In the genomic region with DNA sequence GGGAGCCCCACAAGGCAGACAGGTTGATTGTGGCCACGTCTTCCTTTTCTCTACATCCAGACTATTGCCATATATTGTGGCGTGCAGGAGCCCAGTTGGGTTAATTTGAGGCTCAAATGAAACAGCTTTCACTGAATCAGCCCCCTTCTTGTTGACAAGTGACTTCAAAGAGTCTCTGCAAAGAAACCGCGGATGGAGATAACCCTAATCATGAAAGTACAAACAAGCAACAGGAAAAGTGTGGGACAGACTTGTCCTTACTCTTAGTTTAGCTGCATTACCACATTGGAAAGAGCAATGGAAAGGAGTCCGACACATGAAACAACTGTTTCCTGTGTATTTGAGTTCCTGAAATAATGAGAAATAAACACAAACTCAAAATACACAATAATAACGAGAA, we compare ENCODE assay signal across 1 cellular context.
TF ChIP-seq lines count a peak whose summit lies in the region.

No MANE protein-coding gene starts in this region.

TF ChIP-seq in HepG2, 621 proteins besides CTCF, POLR2A, EP300 and RAD21 (continued from another document):
- TF ChIP-seq TCF7 (IDR thresholded peaks at IDR 0.05; ENCODE audit: low read depth), result peak; percentile 82
- TF ChIP-seq FOXA1 (IDR thresholded peaks at IDR 0.05), result no peak
- peak; percentile 42; the same call in 1 of the 2 replicates for TF ChIP-seq FOXA1 (CRISPR knock-in tag; IDR thresholded peaks at IDR 0.05)
- TF ChIP-seq, protein P1, sequence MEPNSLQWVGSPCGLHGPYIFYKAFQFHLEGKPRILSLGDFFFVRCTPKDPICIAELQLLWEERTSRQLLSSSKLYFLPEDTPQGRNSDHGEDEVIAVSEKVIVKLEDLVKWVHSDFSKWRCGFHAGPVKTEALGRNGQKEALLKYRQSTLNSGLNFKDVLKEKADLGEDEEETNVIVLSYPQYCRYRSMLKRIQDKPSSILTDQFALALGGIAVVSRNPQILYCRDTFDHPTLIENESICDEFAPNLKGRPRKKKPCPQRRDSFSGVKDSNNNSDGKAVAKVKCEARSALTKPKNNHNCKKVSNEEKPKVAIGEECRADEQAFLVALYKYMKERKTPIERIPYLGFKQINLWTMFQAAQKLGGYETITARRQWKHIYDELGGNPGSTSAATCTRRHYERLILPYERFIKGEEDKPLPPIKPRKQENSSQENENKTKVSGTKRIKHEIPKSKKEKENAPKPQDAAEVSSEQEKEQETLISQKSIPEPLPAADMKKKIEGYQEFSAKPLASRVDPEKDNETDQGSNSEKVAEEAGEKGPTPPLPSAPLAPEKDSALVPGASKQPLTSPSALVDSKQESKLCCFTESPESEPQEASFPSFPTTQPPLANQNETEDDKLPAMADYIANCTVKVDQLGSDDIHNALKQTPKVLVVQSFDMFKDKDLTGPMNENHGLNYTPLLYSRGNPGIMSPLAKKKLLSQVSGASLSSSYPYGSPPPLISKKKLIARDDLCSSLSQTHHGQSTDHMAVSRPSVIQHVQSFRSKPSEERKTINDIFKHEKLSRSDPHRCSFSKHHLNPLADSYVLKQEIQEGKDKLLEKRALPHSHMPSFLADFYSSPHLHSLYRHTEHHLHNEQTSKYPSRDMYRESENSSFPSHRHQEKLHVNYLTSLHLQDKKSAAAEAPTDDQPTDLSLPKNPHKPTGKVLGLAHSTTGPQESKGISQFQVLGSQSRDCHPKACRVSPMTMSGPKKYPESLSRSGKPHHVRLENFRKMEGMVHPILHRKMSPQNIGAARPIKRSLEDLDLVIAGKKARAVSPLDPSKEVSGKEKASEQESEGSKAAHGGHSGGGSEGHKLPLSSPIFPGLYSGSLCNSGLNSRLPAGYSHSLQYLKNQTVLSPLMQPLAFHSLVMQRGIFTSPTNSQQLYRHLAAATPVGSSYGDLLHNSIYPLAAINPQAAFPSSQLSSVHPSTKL (CRISPR knock-in tag; IDR thresholded peaks at IDR 0.05), result 0 out of 2 replicates have a peak, but pooled peaks have one; percentile 27
- TF ChIP-seq BORCS8-MEF2B (CRISPR knock-in tag; IDR thresholded peaks at IDR 0.05), result no peak
- peak; percentile 26; the same call in 1 of the 2 replicates for TF ChIP-seq TBX2 (CRISPR knock-in tag; IDR thresholded peaks at IDR 0.05; ENCODE audit: borderline replicate concordance)
- TF ChIP-seq, protein P2, sequence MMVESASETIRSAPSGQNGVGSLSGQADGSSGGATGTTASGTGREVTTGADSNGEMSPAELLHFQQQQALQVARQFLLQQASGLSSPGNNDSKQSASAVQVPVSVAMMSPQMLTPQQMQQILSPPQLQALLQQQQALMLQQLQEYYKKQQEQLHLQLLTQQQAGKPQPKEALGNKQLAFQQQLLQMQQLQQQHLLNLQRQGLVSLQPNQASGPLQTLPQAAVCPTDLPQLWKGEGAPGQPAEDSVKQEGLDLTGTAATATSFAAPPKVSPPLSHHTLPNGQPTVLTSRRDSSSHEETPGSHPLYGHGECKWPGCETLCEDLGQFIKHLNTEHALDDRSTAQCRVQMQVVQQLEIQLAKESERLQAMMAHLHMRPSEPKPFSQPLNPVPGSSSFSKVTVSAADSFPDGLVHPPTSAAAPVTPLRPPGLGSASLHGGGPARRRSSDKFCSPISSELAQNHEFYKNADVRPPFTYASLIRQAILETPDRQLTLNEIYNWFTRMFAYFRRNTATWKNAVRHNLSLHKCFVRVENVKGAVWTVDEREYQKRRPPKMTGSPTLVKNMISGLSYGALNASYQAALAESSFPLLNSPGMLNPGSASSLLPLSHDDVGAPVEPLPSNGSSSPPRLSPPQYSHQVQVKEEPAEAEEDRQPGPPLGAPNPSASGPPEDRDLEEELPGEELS (CRISPR knock-in tag; IDR thresholded peaks at IDR 0.05), result peak; percentile 33; the same call in 1 of the 2 replicates
- peak; percentile 57 for TF ChIP-seq FOXA3 (CRISPR knock-in tag; IDR thresholded peaks at IDR 0.05)
- 0 out of 2 replicates have a peak, but pooled peaks have one; percentile 23 for TF ChIP-seq MED1 (CRISPR knock-in tag; IDR thresholded peaks at IDR 0.05)
- TF ChIP-seq ZNF737 (CRISPR knock-in tag; IDR thresholded peaks at IDR 0.05; ENCODE audit: borderline replicate concordance), result no peak
- TF ChIP-seq FOSL2 (CRISPR knock-in tag; IDR thresholded peaks at IDR 0.05), result no peak
